Comparison of ENCODE assay signal across 8 cellular contexts in the genomic region with DNA sequence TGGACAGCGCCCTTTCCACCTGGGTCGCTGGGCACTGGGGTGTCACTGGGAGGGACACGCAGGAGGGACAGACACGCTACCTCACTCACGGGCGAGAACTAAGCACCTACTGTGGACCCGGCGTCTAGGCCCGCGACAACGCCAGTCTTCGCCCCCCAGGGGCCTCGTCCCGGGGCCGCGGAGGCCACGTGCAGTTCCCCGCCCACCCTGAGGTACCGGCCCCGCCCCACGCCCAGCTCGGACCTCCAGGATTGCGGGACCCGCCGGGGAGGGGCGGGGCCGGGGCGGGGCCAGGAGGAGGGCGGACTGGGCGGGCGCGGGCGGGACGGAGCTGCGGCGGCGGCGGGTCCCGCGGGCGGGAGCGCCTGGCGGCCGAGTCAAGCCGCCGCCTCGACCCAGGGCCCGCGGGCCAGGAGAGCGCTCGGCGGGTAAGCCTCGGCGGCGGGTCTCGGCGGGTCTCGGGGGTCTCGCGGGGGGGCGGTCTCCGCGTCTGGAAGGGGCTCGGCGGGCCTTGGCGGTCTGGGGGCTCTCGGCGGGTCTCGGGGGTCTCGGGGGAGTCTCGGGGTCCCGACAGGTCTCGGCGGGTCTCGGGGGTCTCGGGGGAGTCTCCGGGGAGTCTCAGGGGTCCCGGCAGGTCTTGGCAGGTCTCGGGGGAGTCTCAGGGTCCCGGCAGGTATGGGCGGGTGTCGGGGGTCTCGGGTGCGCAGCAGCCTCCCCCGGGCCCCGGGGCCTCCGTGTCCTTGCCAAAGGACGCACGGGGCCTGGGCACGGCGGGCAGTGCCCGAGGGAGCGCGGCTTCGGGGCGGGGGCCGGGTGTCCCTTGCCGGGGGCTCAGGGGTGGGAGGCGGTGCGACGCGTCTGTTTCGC. TPM values are rescaled to one million over a fixed set of nuclear protein-coding genes. Genes with fewer than 3 reads are reported as not detected.
DNase-seq lines count a peak whose midpoint lies in the region; ATAC-seq, FAIRE-seq and TF ChIP-seq lines count a peak whose summit lies in the region.

A gene with protein sequence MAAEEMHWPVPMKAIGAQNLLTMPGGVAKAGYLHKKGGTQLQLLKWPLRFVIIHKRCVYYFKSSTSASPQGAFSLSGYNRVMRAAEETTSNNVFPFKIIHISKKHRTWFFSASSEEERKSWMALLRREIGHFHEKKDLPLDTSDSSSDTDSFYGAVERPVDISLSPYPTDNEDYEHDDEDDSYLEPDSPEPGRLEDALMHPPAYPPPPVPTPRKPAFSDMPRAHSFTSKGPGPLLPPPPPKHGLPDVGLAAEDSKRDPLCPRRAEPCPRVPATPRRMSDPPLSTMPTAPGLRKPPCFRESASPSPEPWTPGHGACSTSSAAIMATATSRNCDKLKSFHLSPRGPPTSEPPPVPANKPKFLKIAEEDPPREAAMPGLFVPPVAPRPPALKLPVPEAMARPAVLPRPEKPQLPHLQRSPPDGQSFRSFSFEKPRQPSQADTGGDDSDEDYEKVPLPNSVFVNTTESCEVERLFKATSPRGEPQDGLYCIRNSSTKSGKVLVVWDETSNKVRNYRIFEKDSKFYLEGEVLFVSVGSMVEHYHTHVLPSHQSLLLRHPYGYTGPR (plus strand): TSS at position 375 of the 867 bp plus-strand sequence. CDS start 27,533 bp downstream, outside the sequence.

- ATAC-seq in HG02759 (IDR thresholded peaks at IDR 0.05; ENCODE audit: unreplicated experiment) (peak; percentile 52), GM12878 (peak; percentile 72), GM21526 (IDR thresholded peaks at IDR 0.05; ENCODE audit: low FRiP score, unreplicated experiment) (no peak)

- H3K4me2 ChIP-seq in GM12878 (ENCODE audit: control insufficient read depth, insufficient read depth), result peak within 1 kb of the TSS; percentile 89

- TF ChIP-seq CTCF in GM12878 (IDR thresholded peaks at IDR 0.05 in 2 of 3, conservative IDR thresholded peaks at IDR 0.05 in 1 of 3; ENCODE audit: control insufficient read depth in 2 of 3, extremely low read depth in 1 of 3, insufficient read depth in 1 of 3, low read depth in 3 of 3, low read length in 3 of 3) (no peak), retinal pigment epithelial cell (conservative IDR thresholded peaks at IDR 0.05; ENCODE audit: low read depth, low read length) (no peak)

- H3K4me3 ChIP-seq in GM12878 (peak within 1 kb of the TSS; percentile 75), retinal pigment epithelial cell (ENCODE audit: low read length) (peak within 1 kb of the TSS; percentile 42)

- peak; percentile 26 for DNase-seq in COLO829 (ENCODE audit: low spot score)
- DNase-seq in SKM-1 (lab: John Stamatoyannopoulos, UW; ENCODE audit: unreplicated experiment), result peak; percentile 78
- DNase-seq in GM12878 (ENCODE audit: low read depth, low spot score), result no peak
- peak; percentile 83 for DNase-seq in hepatic stellate cell (ENCODE audit: low spot score)
- no peak for DNase-seq in retinal pigment epithelial cell (ENCODE audit: low read depth)
- DNase-seq in KG1 (lab: John Stamatoyannopoulos, UW), result no peak

- H3K9me3 ChIP-seq in GM12878 (replicated peaks; ENCODE audit: control insufficient read depth, insufficient read depth, low read length), result no peaks in the 10 kb centered on the region

- TF ChIP-seq POLR2A in GM12878 (IDR thresholded peaks at IDR 0.05; ENCODE audit: low read depth, low read length), result no peak

- TF ChIP-seq RAD21 in GM12878 (IDR thresholded peaks at IDR 0.05; ENCODE audit: insufficient read depth, low read depth, low read length), result no peak

- no TSS peak for BruUV-seq in GM12878 (replicated peaks; lab: Mats Ljungman, UMichigan)

- no peaks in the 10 kb centered on the region for H3K79me2 ChIP-seq in GM12878 (ENCODE audit: control insufficient read depth, insufficient read depth, low read length)

- TF ChIP-seq EP300 in GM12878 (IDR thresholded peaks at IDR 0.05; ENCODE audit: borderline replicate concordance in 1 of 2, control insufficient read depth in 1 of 2, low read depth in 2 of 2, low read length in 2 of 2), result no peak

- peaks cover 36% of the 10 kb centered on the region for H3K4me1 ChIP-seq in GM12878 (ENCODE audit: control insufficient read depth, insufficient read depth, low read length)

- CTCF ChIA-PET in GM12878 (lab: Yijun Ruan, JAX), result no interaction called here

- no peak within 1 kb of the TSS for H3K27ac ChIP-seq in GM12878 (ENCODE audit: control insufficient read depth, insufficient read depth)

- no peaks in the 10 kb centered on the region for H4K20me1 ChIP-seq in GM12878 (ENCODE audit: control insufficient read depth, insufficient read depth)

- in situ Hi-C loops in GM12878 (cut with MboI), result no loop called here

- H3K36me3 ChIP-seq in GM12878 (ENCODE audit: control insufficient read depth in 2 of 2, insufficient read depth in 2 of 2, low read length in 1 of 2), result no peaks in the 10 kb centered on the region

- POLR2A ChIA-PET in GM12878 (lab: Charles Lee), result interaction anchor here (0.6 to 2.3 kb wide), 3 partner anchors 8 to 80 kb away, joined by 3 to 8 read pairs (median 3); no protein-coding TSS in a partner anchor

- no peak within 1 kb of the TSS for H2AFZ ChIP-seq in GM12878 (ENCODE audit: control insufficient read depth, low read depth, low read length)

- RAD21 ChIA-PET in GM12878 (lab: Charles Lee; ENCODE audit: unreplicated experiment), result interaction anchor here (0.6 kb wide), 1 partner anchor 52 kb away, joined by 5 read pairs; no protein-coding TSS in a partner anchor

- no peak for FAIRE-seq in GM12878 (lab: Jason Lieb, UNC)

- intact Hi-C loops in GM12878 (cut with micrococcal nuclease; ENCODE audit: unreplicated experiment), result no loop called here

- 21% methylated on average over 37 of the region's 103 CpGs for WGBS in GM12878 (ENCODE audit: insufficient coverage, insufficient replicate concordance, low lambda C conversion rate, missing lambda C conversion rate)

- H3K27me3 ChIP-seq in GM12878 (replicated peaks in 1 of 2; ENCODE audit: control insufficient read depth in 2 of 2, insufficient read depth in 2 of 2, low read length in 1 of 2), result no peaks in the 10 kb centered on the region

- peak within 1 kb of the TSS; percentile 26; the same call in 1 of the 2 replicates for H3K9ac ChIP-seq in GM12878 (ENCODE audit: control insufficient read depth, insufficient read depth, low read length)

- SMC1A ChIA-PET in GM12878 (lab: Charles Lee; ENCODE audit: uncharacterized antibody, unreplicated experiment), result no interaction called here

TF ChIP-seq in GM12878, 131 proteins besides CTCF, POLR2A, EP300 and RAD21 (continues in another document):
- TF ChIP-seq SIN3A (IDR thresholded peaks at IDR 0.05; ENCODE audit: low read depth, low read length) (no peak), ZNF207 (IDR thresholded peaks at IDR 0.05; ENCODE audit: borderline replicate concordance) (no peak), SIX5 (IDR thresholded peaks at IDR 0.05; ENCODE audit: low read depth, low read length, severe bottlenecking) (no peak), BHLHE40 (IDR thresholded peaks at IDR 0.05; ENCODE audit: borderline replicate concordance in 1 of 2, low read depth in 2 of 2, low read length in 1 of 2) (peak; percentile 63 to 88; a peak in 3 of 4 replicates), CREM (IDR thresholded peaks at IDR 0.05; ENCODE audit: low read depth) (no peak), CBX3 (IDR thresholded peaks at IDR 0.05; ENCODE audit: borderline replicate concordance, low read depth) (no peak), SMC3 (IDR thresholded peaks at IDR 0.05; ENCODE audit: borderline replicate concordance, low read length) (no peak)
- TF ChIP-seq, protein P1, sequence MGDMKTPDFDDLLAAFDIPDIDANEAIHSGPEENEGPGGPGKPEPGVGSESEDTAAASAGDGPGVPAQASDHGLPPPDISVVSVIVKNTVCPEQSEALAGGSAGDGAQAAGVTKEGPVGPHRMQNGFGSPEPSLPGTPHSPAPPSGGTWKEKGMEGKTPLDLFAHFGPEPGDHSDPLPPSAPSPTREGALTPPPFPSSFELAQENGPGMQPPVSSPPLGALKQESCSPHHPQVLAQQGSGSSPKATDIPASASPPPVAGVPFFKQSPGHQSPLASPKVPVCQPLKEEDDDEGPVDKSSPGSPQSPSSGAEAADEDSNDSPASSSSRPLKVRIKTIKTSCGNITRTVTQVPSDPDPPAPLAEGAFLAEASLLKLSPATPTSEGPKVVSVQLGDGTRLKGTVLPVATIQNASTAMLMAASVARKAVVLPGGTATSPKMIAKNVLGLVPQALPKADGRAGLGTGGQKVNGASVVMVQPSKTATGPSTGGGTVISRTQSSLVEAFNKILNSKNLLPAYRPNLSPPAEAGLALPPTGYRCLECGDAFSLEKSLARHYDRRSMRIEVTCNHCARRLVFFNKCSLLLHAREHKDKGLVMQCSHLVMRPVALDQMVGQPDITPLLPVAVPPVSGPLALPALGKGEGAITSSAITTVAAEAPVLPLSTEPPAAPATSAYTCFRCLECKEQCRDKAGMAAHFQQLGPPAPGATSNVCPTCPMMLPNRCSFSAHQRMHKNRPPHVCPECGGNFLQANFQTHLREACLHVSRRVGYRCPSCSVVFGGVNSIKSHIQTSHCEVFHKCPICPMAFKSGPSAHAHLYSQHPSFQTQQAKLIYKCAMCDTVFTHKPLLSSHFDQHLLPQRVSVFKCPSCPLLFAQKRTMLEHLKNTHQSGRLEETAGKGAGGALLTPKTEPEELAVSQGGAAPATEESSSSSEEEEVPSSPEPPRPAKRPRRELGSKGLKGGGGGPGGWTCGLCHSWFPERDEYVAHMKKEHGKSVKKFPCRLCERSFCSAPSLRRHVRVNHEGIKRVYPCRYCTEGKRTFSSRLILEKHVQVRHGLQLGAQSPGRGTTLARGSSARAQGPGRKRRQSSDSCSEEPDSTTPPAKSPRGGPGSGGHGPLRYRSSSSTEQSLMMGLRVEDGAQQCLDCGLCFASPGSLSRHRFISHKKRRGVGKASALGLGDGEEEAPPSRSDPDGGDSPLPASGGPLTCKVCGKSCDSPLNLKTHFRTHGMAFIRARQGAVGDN (IDR thresholded peaks at IDR 0.05), result peak; percentile 44; the same call in 1 of the 2 replicates

RNA-seq across cellular contexts. Expression of the gene that starts here (rescaled TPM):
- 275 and 349 TPM in 2 replicates for total RNA-seq in GM12878 (2013; cell fraction: nucleolus; rRNA removed)
- total RNA-seq in GM12878 (2014; rRNA removed) (35.5 and 40.9 TPM in 2 replicates), GM12878 (2014; rRNA removed; fragmentation: Illumina TruSeq; extraction: Trizol) (17.5 and 19.0 TPM in 2 replicates), GM12878 (2021) (51.1 and 61.8 TPM in 2 replicates)
- 9.0 TPM for polyA plus RNA-seq in GM12878 (2011; ENCODE audit: low read depth)
- polyA plus RNA-seq in GM12878 (2011; rRNA removed) (18.0 and 37.1 TPM in 2 replicates), GM12878 (2014; fragmentation: Illumina TruSeq; extraction: Trizol) (7.8 and 18.3 TPM in 2 replicates), GM12878 (2014; fragmentation: Nextera tagmentation; extraction: Ambion mirVana) (1 to 10 TPM; 1.1 TPM), GM12878 (2014; rRNA removed) (54.7 and 57.8 TPM in 2 replicates), GM12878 (2016; fragmentation: Nextera tagmentation; extraction: Ambion mirVana) (10 to 100 TPM; 23.0 to 24.8 TPM)
- 35.7 and 42.6 TPM in 2 replicates for polyA plus RNA-seq in GM12878 (2011; cell fraction: cytosol; rRNA removed)
- polyA plus RNA-seq in GM12878 (2011; cell fraction: nucleus; rRNA removed), result 270 and 290 TPM in 2 replicates
- 30.0 and 35.3 TPM in 2 replicates for polyA plus RNA-seq in GM12878 (2012)
- 72.7 and 138 TPM in 2 replicates for polyA minus RNA-seq in GM12878 (2011; rRNA and poly(A)+ RNA removed)
- polyA minus RNA-seq in GM12878 (2011; cell fraction: cytosol; rRNA and poly(A)+ RNA removed), result 8.9 and 18.7 TPM in 2 replicates
- 47.3 and 86.5 TPM in 2 replicates for polyA minus RNA-seq in GM12878 (2011; cell fraction: nucleus; rRNA and poly(A)+ RNA removed)

Comparison
In these comparisons a context has a peak if more than half of its experiments do, and no peak if none do; other contexts are left out.
1. DNase-seq: peak in COLO829 (single experiment), SKM-1 (single experiment) and hepatic stellate cell (single experiment); none in GM12878 (single experiment), retinal pigment epithelial cell (single experiment) and KG1 (single experiment).